Comparison of ENCODE assay signal across 12 cellular contexts in the genomic region with DNA sequence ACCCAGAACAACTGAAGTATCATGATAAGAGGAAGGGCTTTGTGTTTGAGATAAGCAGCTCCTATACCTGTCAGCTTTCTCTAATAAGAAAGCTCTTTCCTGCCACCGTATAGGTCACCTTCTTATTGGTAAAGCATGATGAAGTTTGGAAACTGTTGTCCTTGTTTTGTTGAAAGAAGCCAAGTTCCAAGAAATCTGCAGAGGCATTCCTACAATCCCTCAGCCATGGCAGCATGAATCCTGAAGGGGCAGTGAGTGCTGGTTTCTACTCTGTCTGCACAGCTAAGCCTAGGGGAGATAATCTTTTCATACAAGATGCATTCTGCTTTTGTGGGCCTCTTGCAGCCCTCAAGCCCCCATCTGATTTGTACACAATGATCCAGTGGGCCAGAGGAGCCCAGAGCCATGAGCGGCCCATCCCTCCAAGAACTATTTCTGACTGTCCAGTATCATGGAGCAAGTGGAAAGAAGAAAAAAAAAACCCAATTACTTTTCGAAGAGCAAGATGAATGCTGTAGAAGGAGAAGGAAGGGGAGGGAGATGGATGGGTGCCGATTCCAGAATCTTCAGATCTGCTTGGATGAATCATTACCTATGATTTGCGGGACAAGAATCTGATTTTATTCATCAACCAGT. TPM values are rescaled to one million over a fixed set of nuclear protein-coding genes. Genes with fewer than 3 reads are reported as not detected.
DNase-seq lines count a peak whose midpoint lies in the region; TF ChIP-seq lines count a peak whose summit lies in the region.
"Had no signal": no experiment of that assay in that cellular context is flagged by ENCODE, and none has a peak within 500 bp of the region (broad histone marks: within the 10 kb centered on the region; RNA-seq: fewer than 3 reads in every experiment).

No MANE protein-coding gene starts in this region.

- peaks cover 43% of the 10 kb centered on the region for H3K4me1 ChIP-seq in SJSA1 (replicated peaks)
- peaks cover 13% of the 10 kb centered on the region for H3K4me1 ChIP-seq in ovary (ENCODE audit: insufficient read depth)

- POLR2A ChIA-PET in BJ (lab: Charles Lee) = interaction anchor here (0.7 to 4.4 kb wide), 12 partner anchors 20 to 336 kb away, joined by 3 to 88 read pairs (median 9); no protein-coding TSS in a partner anchor

- H3K27ac ChIP-seq in SJSA1 = peak overlapping the region; percentile 90
- peak overlapping the region in 1 of 2 donors; percentile 93 for H3K27ac ChIP-seq in ovary

- H3K27me3 ChIP-seq in BJ (ENCODE audit: control insufficient read depth, insufficient read depth, low read length) (no peaks in the 10 kb centered on the region), SJSA1 (replicated peaks) (no peaks in the 10 kb centered on the region), ovary (no peaks in the 10 kb centered on the region)

- intact Hi-C loops in ovary (cut with DNase I) = loop anchor here in 1 of 4 donors (10.0 kb wide), 1 partner anchor 84 kb away; no protein-coding TSS in a partner anchor

- WGBS in ovary, 3 donors = 39 to 52% (median 50%) methylated on average over 5 of the region's 5 CpGs

- H3K4me3 ChIP-seq in BJ (ENCODE audit: low read depth, low read length) (no peak overlapping the region), SJSA1 (peak overlapping the region; percentile 65), fibroblast of the aortic adventitia (ENCODE audit: low read depth, low read length) (peak overlapping the region; percentile 68), ovary (peak overlapping the region; percentile 92)

- DNase-seq in BJ (ENCODE audit: low read depth) = no peak
- no peak for DNase-seq in SJSA1 (ENCODE audit: low read depth in 1 of 2, low spot score in 2 of 2)
- DNase-seq in fibroblast of the aortic adventitia (ENCODE audit: low read depth) = peak; percentile 45
- no peak for DNase-seq in ovary
- no peak for DNase-seq in COLO668 (lab: John Stamatoyannopoulos, UW; ENCODE audit: unreplicated experiment)
- no peak for DNase-seq in NCI-H226
- DNase-seq in SHP77 treated with DMSO at 0.1 percent for 48 hours (lab: John Stamatoyannopoulos, UW) = no peak
- no peak for DNase-seq in stimulated activated naive CD4-positive, alpha-beta T cell treated with Interleukin-2 at 50 U/mL for 16 hours (lab: John Stamatoyannopoulos, UW)
- DNase-seq: activated T-cell treated with anti-CD3 and anti-CD28 coated beads, Interleukin-2, amount 50 U/mL, for 1 hour; DND-41; hippocampal formation; stimulated activated CD4-positive, alpha-beta T cell treated with anti-CD3 and anti-CD28 coated beads, Interleukin-4, amount 100 ng/mL, for 24 hours had no signal

- TF ChIP-seq CTCF in BJ (IDR thresholded peaks at IDR 0.05; ENCODE audit: insufficient read depth, low read depth, low read length) (peak; percentile 30), fibroblast of the aortic adventitia (IDR thresholded peaks at IDR 0.05; ENCODE audit: insufficient read depth, low read length) (peak; percentile 47), ovary (IDR thresholded peaks at IDR 0.05) (no peak)

- no peaks in the 10 kb centered on the region for H3K9me3 ChIP-seq in SJSA1 (replicated peaks)
- no peaks in the 10 kb centered on the region for H3K9me3 ChIP-seq in ovary

- no peak for TF ChIP-seq EP300 in ovary (IDR thresholded peaks at IDR 0.05)

- no peak for TF ChIP-seq POLR2A in ovary (IDR thresholded peaks at IDR 0.05)

- CTCF ChIA-PET in BJ (lab: Yijun Ruan, JAX) = interaction anchor here (0.8 to 4.1 kb wide), 17 partner anchors 66 to 762 kb away, joined by 3 to 25 read pairs (median 4); no protein-coding TSS in a partner anchor

- peaks cover 26% of the 10 kb centered on the region for H3K36me3 ChIP-seq in BJ (ENCODE audit: control insufficient read depth, insufficient read depth, low read length)
- peaks cover 30% of the 10 kb centered on the region for H3K36me3 ChIP-seq in SJSA1
- no peaks in the 10 kb centered on the region for H3K36me3 ChIP-seq in ovary

RNA-seq across cellular contexts. Expression of a gene that starts 1.9 kb away (rescaled TPM):
- polyA plus RNA-seq in BJ (2011; rRNA removed) = 3,704 and 6,610 TPM in 2 replicates
- polyA minus RNA-seq in BJ (2011; rRNA and poly(A)+ RNA removed) = 19,882 and 20,500 TPM in 2 replicates
- 332 and 499 TPM in 2 replicates for total RNA-seq in SJSA1 (2014; rRNA removed; shearing (Covaris generic))
- 141 and 353 TPM in 2 replicates for total RNA-seq in fibroblast of the aortic adventitia (ENCODE audit: low replicate concordance)
- total RNA-seq in ovary = 100 to 1,000 TPM in 6 of 7 donors, 10 to 100 TPM in 1; 53.6 to 428 (median 234) TPM
- 100 to 1,000 TPM in 1 of 2 donors, 10 to 100 TPM in 1; 64.4 to 118 TPM for polyA plus RNA-seq in ovary

Comparison
In these comparisons a context has a peak if more than half of its experiments do, and no peak if none do; other contexts are left out.
1. CTCF ChIP-seq: peak in BJ (single experiment) and fibroblast of the aortic adventitia (single experiment); none in ovary (0 of 3).